Comparison of ENCODE assay signal across 24 cellular contexts in the genomic region with DNA sequence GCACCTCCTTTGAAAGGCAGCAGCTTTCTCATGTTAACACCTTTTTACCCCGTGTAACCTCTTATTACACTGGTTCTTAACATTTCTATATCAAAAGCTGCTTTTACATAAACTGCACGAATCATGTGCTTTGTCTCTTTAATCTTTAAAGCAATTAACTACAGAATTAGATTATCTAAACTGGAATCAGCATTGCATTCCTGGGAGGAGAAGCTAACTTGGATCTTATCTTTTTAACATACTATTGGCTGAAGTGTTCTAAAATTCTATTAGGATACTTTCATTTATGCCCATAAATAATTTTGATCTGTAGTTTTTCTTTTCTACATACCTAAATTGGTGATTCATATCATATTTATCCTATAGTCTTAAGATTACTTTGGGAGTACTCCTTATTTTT.
"Had no signal": no experiment of that assay in that cellular context is flagged by ENCODE, and none has a peak within 500 bp of the region (broad histone marks: within the 10 kb centered on the region; RNA-seq: fewer than 3 reads in every experiment).

No MANE protein-coding gene starts in this region.

- H3K4me3 Mint-ChIP-seq: dendritic cell treated with granulocyte-macrophage colony-stimulating factor and Interleukin-4, amounts not matched to agents 40 ng/mL and 50 ng/mL, for 4 days; memory B cell; naive B cell; natural killer cell treated with Interleukin-12 subunit alpha and Interleukin-12 subunit beta and Interleukin-15 and Interleukin-18, amount 100 ng/mL, for 72 hours; neural crest cell; stimulated activated naive CD8-positive, alpha-beta T cell treated with anti-CD3 and anti-CD28 coated beads, Interleukin-15, amount 100 ng/mL, for 72 hours had no signal

- ATAC-seq: gastroesophageal sphincter; heart left ventricle; left lobe of liver; mucosa of descending colon; natural killer cell treated with Interleukin-12 subunit alpha and Interleukin-12 subunit beta and Interleukin-15 and Interleukin-18, amount 100 ng/mL, for 72 hours; pancreas; right lobe of liver; stimulated activated naive CD8-positive, alpha-beta T cell treated with anti-CD3 and anti-CD28 coated beads, Interleukin-15, amount 100 ng/mL, for 72 hours; upper lobe of right lung had no signal

- DNase-seq: colonic mucosa; effector memory CD4-positive, alpha-beta T cell; erythroblast; heart left ventricle; kidney; mucosa of descending colon; naive B cell; pancreas; retina; right lobe of liver; small intestine; stimulated activated CD4-positive, alpha-beta T cell treated with anti-CD3 and anti-CD28 coated beads, Interleukin-15, amount 100 ng/mL, for 24 hours; stimulated activated CD4-positive, alpha-beta T cell treated with anti-CD3 and anti-CD28 coated beads, Interleukin-2, amount 100 ng/mL, for 48 hours; stimulated activated naive CD4-positive, alpha-beta T cell; stimulated activated naive CD8-positive, alpha-beta T cell treated with anti-CD3 and anti-CD28 coated beads, Interleukin-15, amount 100 ng/mL, for 72 hours; transverse colon; upper lobe of right lung; uterus had no signal

- H3K27ac Mint-ChIP-seq: dendritic cell treated with granulocyte-macrophage colony-stimulating factor and Interleukin-4, amounts not matched to agents 40 ng/mL and 50 ng/mL, for 4 days; memory B cell; naive B cell; natural killer cell treated with Interleukin-12 subunit alpha and Interleukin-12 subunit beta and Interleukin-15 and Interleukin-18, amount 100 ng/mL, for 72 hours had no signal

- H3K9me3 Mint-ChIP-seq: dendritic cell treated with granulocyte-macrophage colony-stimulating factor and Interleukin-4, amounts not matched to agents 40 ng/mL and 50 ng/mL, for 4 days; neural crest cell had no signal

- H3K36me3 Mint-ChIP-seq: memory B cell; naive B cell; natural killer cell treated with Interleukin-12 subunit alpha and Interleukin-12 subunit beta and Interleukin-15 and Interleukin-18, amount 100 ng/mL, for 72 hours had no signal

- H3K27me3 Mint-ChIP-seq: dendritic cell treated with granulocyte-macrophage colony-stimulating factor and Interleukin-4, amounts not matched to agents 40 ng/mL and 50 ng/mL, for 4 days; memory B cell had no signal

- H3K4me1 Mint-ChIP-seq: memory B cell; naive B cell; stimulated activated naive CD8-positive, alpha-beta T cell treated with anti-CD3 and anti-CD28 coated beads, Interleukin-15, amount 100 ng/mL, for 72 hours had no signal
